1 cellular context compared by ENCODE assay signal in the genomic region with DNA sequence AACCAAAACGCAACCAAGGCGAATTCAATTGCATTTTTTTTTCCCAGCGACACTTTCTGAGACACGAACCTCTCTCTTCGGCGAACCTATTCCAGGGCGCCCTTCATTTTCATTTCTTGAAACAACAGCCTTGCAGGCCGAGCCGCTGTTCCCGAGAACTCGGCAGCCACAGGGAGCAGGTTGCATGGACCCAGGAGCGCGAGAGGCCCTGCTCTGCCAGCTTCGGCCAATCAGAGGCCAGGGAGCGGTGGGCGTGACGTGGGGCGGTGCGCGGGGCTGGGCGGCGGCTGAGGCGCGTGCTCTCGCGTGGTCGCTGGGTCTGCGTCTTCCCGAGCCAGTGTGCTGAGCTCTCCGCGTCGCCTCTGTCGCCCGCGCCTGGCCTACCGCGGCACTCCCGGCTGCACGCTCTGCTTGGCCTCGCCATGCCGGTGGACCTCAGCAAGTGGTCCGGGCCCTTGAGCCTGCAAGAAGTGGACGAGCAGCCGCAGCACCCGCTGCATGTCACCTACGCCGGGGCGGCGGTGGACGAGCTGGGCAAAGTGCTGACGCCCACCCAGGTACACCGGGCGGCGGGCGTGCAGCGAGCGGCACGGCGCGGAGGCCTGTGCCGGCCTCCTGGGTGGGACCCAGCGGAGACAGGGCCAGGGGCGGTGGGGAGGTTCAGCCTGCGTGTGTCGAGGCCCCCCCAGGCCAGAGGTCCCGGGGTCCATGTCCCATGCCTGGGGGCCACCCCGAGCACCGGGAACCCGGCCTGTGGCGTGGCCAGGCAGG.
TF ChIP-seq lines count a peak whose summit lies in the region.

Gene PEBP1, plus strand, starts transcription at position 337 of the 771 bp plus-strand sequence. Its CDS starts 86 bp downstream, at position 423.

TF ChIP-seq in HCT116, 20 proteins besides CTCF, POLR2A, EP300 and RAD21 (continued from another document):
- TF ChIP-seq REST (IDR thresholded peaks at IDR 0.05; ENCODE audit: low read depth) (no peak), CEBPB (IDR thresholded peaks at IDR 0.05; ENCODE audit: low read depth) (no peak), CBX3 (IDR thresholded peaks at IDR 0.05; ENCODE audit: low read depth) (no peak; the same call in 1 of the 2 replicates), ZFX (IDR thresholded peaks at IDR 0.05) (peak; percentile 94)
- TF ChIP-seq, protein P1, sequence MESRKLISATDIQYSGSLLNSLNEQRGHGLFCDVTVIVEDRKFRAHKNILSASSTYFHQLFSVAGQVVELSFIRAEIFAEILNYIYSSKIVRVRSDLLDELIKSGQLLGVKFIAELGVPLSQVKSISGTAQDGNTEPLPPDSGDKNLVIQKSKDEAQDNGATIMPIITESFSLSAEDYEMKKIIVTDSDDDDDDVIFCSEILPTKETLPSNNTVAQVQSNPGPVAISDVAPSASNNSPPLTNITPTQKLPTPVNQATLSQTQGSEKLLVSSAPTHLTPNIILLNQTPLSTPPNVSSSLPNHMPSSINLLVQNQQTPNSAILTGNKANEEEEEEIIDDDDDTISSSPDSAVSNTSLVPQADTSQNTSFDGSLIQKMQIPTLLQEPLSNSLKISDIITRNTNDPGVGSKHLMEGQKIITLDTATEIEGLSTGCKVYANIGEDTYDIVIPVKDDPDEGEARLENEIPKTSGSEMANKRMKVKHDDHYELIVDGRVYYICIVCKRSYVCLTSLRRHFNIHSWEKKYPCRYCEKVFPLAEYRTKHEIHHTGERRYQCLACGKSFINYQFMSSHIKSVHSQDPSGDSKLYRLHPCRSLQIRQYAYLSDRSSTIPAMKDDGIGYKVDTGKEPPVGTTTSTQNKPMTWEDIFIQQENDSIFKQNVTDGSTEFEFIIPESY (IDR thresholded peaks at IDR 0.05; ENCODE audit: extremely low read depth, insufficient replicate concordance, low read length) = peak; percentile 92
